In the genomic region with DNA sequence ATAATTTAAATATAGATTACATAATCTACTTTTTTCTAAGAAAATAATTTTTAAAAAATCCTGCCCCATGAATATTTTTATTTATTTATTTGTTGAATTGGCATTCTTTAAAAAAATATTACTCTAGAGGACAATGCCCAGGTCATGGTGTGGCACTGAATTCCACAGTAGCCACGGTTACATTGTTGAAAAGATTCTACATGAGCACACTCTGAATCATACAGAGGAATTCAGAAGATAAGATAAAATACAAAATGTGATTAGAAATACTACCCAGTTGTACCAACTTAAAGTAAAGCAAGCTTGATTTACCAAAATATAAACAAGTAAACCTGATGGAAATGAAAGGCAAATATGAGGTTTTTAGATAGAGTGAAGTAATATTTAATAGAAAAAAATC, we compare ENCODE assay signal across 24 cellular contexts.
DNase-seq lines count a peak whose midpoint lies in the region; ATAC-seq, FAIRE-seq and TF ChIP-seq lines count a peak whose summit lies in the region.
"Had no signal": no experiment of that assay in that cellular context is flagged by ENCODE, and none has a peak within 500 bp of the region (broad histone marks: within the 10 kb centered on the region; RNA-seq: fewer than 3 reads in every experiment).

No MANE protein-coding gene starts in this region.

- POLR2A ChIA-PET in MCF 10A (lab: Yijun Ruan, JAX) (no interaction called here), T-cell (lab: Charles Lee) (no interaction called here)

- TF ChIP-seq CTCF in MCF 10A (IDR thresholded peaks at IDR 0.05; ENCODE audit: unreplicated experiment) (no peak), foreskin keratinocyte (conservative IDR thresholded peaks at IDR 0.05) (no peak)

- H3K27ac ChIP-seq in foreskin keratinocyte = no peak overlapping the region
- H3K27ac ChIP-seq: A549 had no signal

- CTCF ChIA-PET in MCF 10A (lab: Yijun Ruan, JAX) = interaction anchor here (0.6 kb wide), 1 partner anchor 8 kb away, joined by 3 read pairs; no protein-coding TSS in a partner anchor
- CTCF ChIA-PET in T-cell (lab: Charles Lee) = no interaction called here

- H3K4me1 Mint-ChIP-seq in MCF 10A (ENCODE audit: insufficient read depth, unreplicated experiment) = no peaks in the 10 kb centered on the region
- no peaks in the 10 kb centered on the region for H3K4me1 Mint-ChIP-seq in T-cell

- TF ChIP-seq POLR2A in H54 (IDR thresholded peaks at IDR 0.05; ENCODE audit: low read depth, low read length) = no peak

- H3K9me3 Mint-ChIP-seq in MCF 10A (ENCODE audit: unreplicated experiment) = no peaks in the 10 kb centered on the region
- H3K9me3 Mint-ChIP-seq in T-cell = peaks cover 6 to 21% (median 15%) of the 10 kb centered on the region in 3 donors

- intact Hi-C loops in MCF 10A (cut with micrococcal nuclease) = no loop called here

- H3K36me3 Mint-ChIP-seq in MCF 10A (ENCODE audit: insufficient read depth, unreplicated experiment) (no peaks in the 10 kb centered on the region), T-cell (no peaks in the 10 kb centered on the region)
- H3K36me3 Mint-ChIP-seq: CD8-positive, alpha-beta T cell had no signal

- peak; percentile 60 for FAIRE-seq in H54 (lab: Jason Lieb, UNC)
- FAIRE-seq: A549, GM12878 had no signal

- ATAC-seq in foreskin keratinocyte = no peak
- ATAC-seq in GM19452 (IDR thresholded peaks at IDR 0.05; ENCODE audit: unreplicated experiment) = no peak
- ATAC-seq in T-cell (replicated peaks in 1 of 4) = no peak
- ATAC-seq: A549; CD8-positive, alpha-beta T cell; GM12878 had no signal

- H3K4me3 Mint-ChIP-seq in MCF 10A (ENCODE audit: unreplicated experiment) (no peak overlapping the region), T-cell (no peak overlapping the region)
- H3K4me3 Mint-ChIP-seq: CD8-positive, alpha-beta T cell; T-helper 1 cell treated with Interleukin-12 subunit alpha and Interleukin-12 subunit beta and Interleukin-4 antibody, amounts not matched to agents 30 μg/mL and 1 μg/mL, for 36 hours had no signal

- no peaks in the 10 kb centered on the region for H3K27me3 ChIP-seq in foreskin keratinocyte

- no peaks in the 10 kb centered on the region for H3K4me1 ChIP-seq in foreskin keratinocyte
- H3K4me1 ChIP-seq: A549, Caco-2 had no signal

- H3K27ac Mint-ChIP-seq in MCF 10A (ENCODE audit: low read depth, unreplicated experiment) (no peak overlapping the region), T-cell (no peak overlapping the region)
- H3K27ac Mint-ChIP-seq: CD8-positive, alpha-beta T cell; T-helper 1 cell treated with Interleukin-12 subunit alpha and Interleukin-12 subunit beta and Interleukin-4 antibody, amounts not matched to agents 30 μg/mL and 1 μg/mL, for 36 hours had no signal

- no peaks in the 10 kb centered on the region for H3K27me3 Mint-ChIP-seq in MCF 10A (ENCODE audit: insufficient read depth, unreplicated experiment)
- no peaks in the 10 kb centered on the region for H3K27me3 Mint-ChIP-seq in T-cell

- no peak for DNase-seq in H54 (ENCODE audit: insufficient read length, low spot score)
- DNase-seq in NCI-H226 = peak; percentile 79
- DNase-seq in astrocyte of the hippocampus (ENCODE audit: low read depth, low spot score) = peak; percentile 1
- DNase-seq in MCF 10A (ENCODE audit: unreplicated experiment) = no peak
- DNase-seq in foreskin keratinocyte = no peak
- DNase-seq in T-cell = no peak
- DNase-seq: C1 segment of cervical spinal cord; Caco-2; CD8-positive, alpha-beta T cell; GDM1; GOT3; HCEC 1CT; NCI-H1105 treated with DMSO at 0.1 percent for 48 hours; NCI-H146; NCI-H1930; NCI-H2107; NCI-H446 treated with DMSO at 0.1 percent for 48 hours; NCI-H526; OCI-M1; SHP77 treated with DMSO at 0.1 percent for 48 hours had no signal

- no TSS peak for BruUV-seq in MCF 10A (replicated peaks; lab: Mats Ljungman, UMichigan)

Comparison
In these comparisons a context has a peak if more than half of its experiments do, and no peak if none do; other contexts are left out.
1. DNase-seq: peak in NCI-H226 (single experiment) and astrocyte of the hippocampus (single experiment); none in H54 (single experiment), MCF 10A (single experiment), foreskin keratinocyte (0 of 2) and T-cell (0 of 34).